16 cellular contexts compared by ENCODE assay signal in genomic region chr10:48794074-48794473, GRCh38.
DNase-seq lines count a peak whose midpoint lies in the region; ATAC-seq and TF ChIP-seq lines count a peak whose summit lies in the region.
"Had no signal": no experiment of that assay in that cellular context is flagged by ENCODE, and none has a peak within 500 bp of the region (broad histone marks: within the 10 kb centered on the region; RNA-seq: fewer than 3 reads in every experiment).

No MANE protein-coding gene starts in this region.

- H3K9me3 Mint-ChIP-seq in MCF 10A (ENCODE audit: unreplicated experiment) = no peaks in the 10 kb centered on the region
- H3K9me3 Mint-ChIP-seq in activated CD8-positive, alpha-beta T cell treated with anti-CD3 and anti-CD28 coated beads, Interleukin-2, amount 10 ng/mL, durations not matched to agents 7 days and 5 days (ENCODE audit: insufficient read depth) = no peaks in the 10 kb centered on the region
- H3K9me3 Mint-ChIP-seq: CD4-positive, alpha-beta T cell; GM23338 had no signal

- H3K27ac ChIP-seq in breast epithelium (no peak overlapping the region), RWPE1 (peak overlapping the region; percentile 28; the same call in 1 of the 2 replicates), foreskin keratinocyte (no peak overlapping the region)

- peaks cover 8% of the 10 kb centered on the region for H3K4me1 Mint-ChIP-seq in MCF 10A (ENCODE audit: insufficient read depth, unreplicated experiment)
- peaks cover 27% of the 10 kb centered on the region for H3K4me1 Mint-ChIP-seq in activated CD8-positive, alpha-beta T cell treated with anti-CD3 and anti-CD28 coated beads, Interleukin-2, amount 10 ng/mL, durations not matched to agents 7 days and 5 days (ENCODE audit: low read depth)
- H3K4me1 Mint-ChIP-seq: GM23338 had no signal

- no peaks in the 10 kb centered on the region for H3K36me3 ChIP-seq in breast epithelium

- no peaks in the 10 kb centered on the region for H3K36me3 Mint-ChIP-seq in MCF 10A (ENCODE audit: insufficient read depth, unreplicated experiment)
- H3K36me3 Mint-ChIP-seq in activated CD8-positive, alpha-beta T cell treated with anti-CD3 and anti-CD28 coated beads, Interleukin-2, amount 10 ng/mL, durations not matched to agents 7 days and 5 days (ENCODE audit: low read depth) = peaks cover under 1% of the 10 kb centered on the region

- CTCF ChIA-PET in MCF 10A (lab: Yijun Ruan, JAX) (no interaction called here), RWPE1 (lab: Yijun Ruan, JAX) (no interaction called here)
- CTCF ChIA-PET in activated CD8-positive, alpha-beta T cell treated with anti-CD3 and anti-CD28 coated beads, Interleukin-2, amount 10 ng/mL, durations not matched to agents 7 days and 5 days (lab: Charles Lee) = no interaction called here

- H3K27ac Mint-ChIP-seq in MCF 10A (ENCODE audit: low read depth, unreplicated experiment) = no peak overlapping the region
- H3K27ac Mint-ChIP-seq in activated CD8-positive, alpha-beta T cell treated with anti-CD3 and anti-CD28 coated beads, Interleukin-2, amount 10 ng/mL, durations not matched to agents 7 days and 5 days = no peak overlapping the region
- H3K27ac Mint-ChIP-seq: B cell; CD4-positive, alpha-beta T cell; GM23338 had no signal

- TF ChIP-seq POLR2A in breast epithelium (IDR thresholded peaks at IDR 0.05) = no peak

- peaks cover 10% of the 10 kb centered on the region for H3K27me3 Mint-ChIP-seq in MCF 10A (ENCODE audit: insufficient read depth, unreplicated experiment)
- peaks cover 10% of the 10 kb centered on the region for H3K27me3 Mint-ChIP-seq in activated CD8-positive, alpha-beta T cell treated with anti-CD3 and anti-CD28 coated beads, Interleukin-2, amount 10 ng/mL, durations not matched to agents 7 days and 5 days (ENCODE audit: low read depth)
- H3K27me3 Mint-ChIP-seq: B cell had no signal

- H3K4me1 ChIP-seq in breast epithelium (no peaks in the 10 kb centered on the region), foreskin keratinocyte (peaks cover 24% of the 10 kb centered on the region)

- peak; percentile 43 for DNase-seq in MCF 10A (ENCODE audit: unreplicated experiment)
- DNase-seq in breast epithelium (ENCODE audit: low spot score in 2 of 2) = no peak
- peak; percentile 20 for DNase-seq in RWPE1 (ENCODE audit: low spot score)
- DNase-seq in foreskin keratinocyte = peak; percentile 71 to 76
- no peak for DNase-seq in midbrain (lab: John Stamatoyannopoulos, UW)
- DNase-seq in activated CD8-positive, alpha-beta T cell treated with anti-CD3 and anti-CD28 coated beads, Interleukin-2, amount 10 ng/mL, durations not matched to agents 7 days and 5 days = no peak
- DNase-seq in anterior cingulate cortex (lab: John Stamatoyannopoulos, UW) = no peak
- DNase-seq: C1 segment of cervical spinal cord; Calu3; CD4-positive, alpha-beta T cell; DMS 273 treated with DMSO at 0.1 percent for 48 hours; DMS79 treated with DMSO at 0.1 percent for 48 hours; EL; H7 had no signal

- TF ChIP-seq CTCF in MCF 10A (IDR thresholded peaks at IDR 0.05; ENCODE audit: unreplicated experiment) (no peak), breast epithelium (IDR thresholded peaks at IDR 0.05) (no peak), RWPE1 (conservative IDR thresholded peaks at IDR 0.05; ENCODE audit: low read depth) (no peak), foreskin keratinocyte (conservative IDR thresholded peaks at IDR 0.05) (no peak)

- no peak overlapping the region for H3K4me3 ChIP-seq in breast epithelium
- H3K4me3 ChIP-seq: GM23338 had no signal

- no TSS peak for BruUV-seq in MCF 10A (replicated peaks; lab: Mats Ljungman, UMichigan)

- ATAC-seq in foreskin keratinocyte = peak; percentile 53
- ATAC-seq in activated CD8-positive, alpha-beta T cell treated with anti-CD3 and anti-CD28 coated beads, Interleukin-2, amount 10 ng/mL, durations not matched to agents 7 days and 5 days = no peak
- ATAC-seq: GM23338 had no signal

- H3K27me3 ChIP-seq in breast epithelium (no peaks in the 10 kb centered on the region), foreskin keratinocyte (no peaks in the 10 kb centered on the region)

- H3K4me3 Mint-ChIP-seq in MCF 10A (ENCODE audit: unreplicated experiment) = no peak overlapping the region
- no peak overlapping the region for H3K4me3 Mint-ChIP-seq in activated CD8-positive, alpha-beta T cell treated with anti-CD3 and anti-CD28 coated beads, Interleukin-2, amount 10 ng/mL, durations not matched to agents 7 days and 5 days
- H3K4me3 Mint-ChIP-seq: B cell; CD4-positive, alpha-beta T cell; GM23338 had no signal

- POLR2A ChIA-PET in MCF 10A (lab: Yijun Ruan, JAX) = no interaction called here
- POLR2A ChIA-PET in RWPE1 (lab: Yijun Ruan, JAX; ENCODE audit: low non-redundant PET) = no interaction called here
- POLR2A ChIA-PET in activated CD8-positive, alpha-beta T cell treated with anti-CD3 and anti-CD28 coated beads, Interleukin-2, amount 10 ng/mL, durations not matched to agents 7 days and 5 days (lab: Charles Lee) = no interaction called here

- intact Hi-C loops in MCF 10A (cut with micrococcal nuclease) (no loop called here), breast epithelium (cut with DNase I; ENCODE audit: low total_unique reads) (no loop called here)

- no peaks in the 10 kb centered on the region for H3K9me3 ChIP-seq in breast epithelium

Comparison
In these comparisons a context has a peak if more than half of its experiments do, and no peak if none do; other contexts are left out.
1. DNase-seq: peak in MCF 10A (single experiment), RWPE1 (single experiment) and foreskin keratinocyte (2 of 2); none in breast epithelium (0 of 2), midbrain (single experiment), activated CD8-positive, alpha-beta T cell treated with anti-CD3 and anti-CD28 coated beads, Interleukin-2, amount 10 ng/mL, durations not matched to agents 7 days and 5 days (single experiment) and anterior cingulate cortex (0 of 58).